21 cellular contexts compared by ENCODE assay signal in genomic region chr2:2827691-2828315, GRCh38.
"Had no signal": no experiment of that assay in that cellular context is flagged by ENCODE, and none has a peak within 500 bp of the region (broad histone marks: within the 10 kb centered on the region; RNA-seq: fewer than 3 reads in every experiment).

No MANE protein-coding gene starts in this region.

- H3K4me3 Mint-ChIP-seq: activated naive CD4-positive, alpha-beta T cell treated with anti-CD3 and anti-CD28 coated beads, Interleukin-2, amount 10 ng/mL, durations not matched to agents 7 days and 5 days; activated naive CD8-positive, alpha-beta T cell treated with anti-CD3 and anti-CD28 coated beads, Interleukin-2, amount 50 U/mL, for 24 hours; central memory CD8-positive, alpha-beta T cell; dendritic cell treated with granulocyte-macrophage colony-stimulating factor and Interleukin-4, amounts not matched to agents 40 ng/mL and 50 ng/mL, for 4 days; mesothelial cell of epicardium; natural killer cell treated with Interleukin-12 subunit alpha and Interleukin-12 subunit beta and Interleukin-15 and Interleukin-18, amount 100 ng/mL, for 72 hours; T-helper 1 cell treated with Interleukin-12 subunit alpha and Interleukin-12 subunit beta and Interleukin-4 antibody, amounts not matched to agents 30 μg/mL and 1 μg/mL, for 36 hours had no signal

- DNase-seq: activated effector memory CD4-positive, alpha-beta T cell treated with Interleukin-2 at 50 U/mL for 16 hours; activated naive CD4-positive, alpha-beta T cell treated with anti-CD3 and anti-CD28 coated beads, Interleukin-2, amount 10 ng/mL, durations not matched to agents 7 days and 5 days; activated naive CD8-positive, alpha-beta T cell treated with anti-CD3 and anti-CD28 coated beads, Interleukin-2, amount 50 U/mL, for 24 hours; activated T-cell treated with anti-CD3 and anti-CD28 coated beads, Interleukin-2, amount 50 U/mL, for 48 hours; brain microvascular endothelial cell; foreskin keratinocyte; glutamatergic neuron; left colon; stimulated activated CD4-positive, alpha-beta T cell treated with anti-CD3 and anti-CD28 coated beads, Interleukin-15, amount 100 ng/mL, for 24 hours; stimulated activated CD4-positive, alpha-beta T cell treated with anti-CD3 and anti-CD28 coated beads, Interleukin-2, amount 100 ng/mL, for 48 hours had no signal

- H3K27me3 Mint-ChIP-seq: activated naive CD4-positive, alpha-beta T cell treated with anti-CD3 and anti-CD28 coated beads, Interleukin-2, amount 10 ng/mL, durations not matched to agents 7 days and 5 days; central memory CD8-positive, alpha-beta T cell; dendritic cell treated with granulocyte-macrophage colony-stimulating factor and Interleukin-4, amounts not matched to agents 40 ng/mL and 50 ng/mL, for 4 days had no signal

- H3K27ac Mint-ChIP-seq: activated naive CD4-positive, alpha-beta T cell treated with anti-CD3 and anti-CD28 coated beads, Interleukin-2, amount 10 ng/mL, durations not matched to agents 7 days and 5 days; activated naive CD8-positive, alpha-beta T cell treated with anti-CD3 and anti-CD28 coated beads, Interleukin-2, amount 50 U/mL, for 24 hours; dendritic cell treated with granulocyte-macrophage colony-stimulating factor and Interleukin-4, amounts not matched to agents 40 ng/mL and 50 ng/mL, for 4 days; mesothelial cell of epicardium; natural killer cell treated with Interleukin-12 subunit alpha and Interleukin-12 subunit beta and Interleukin-15 and Interleukin-18, amount 100 ng/mL, for 72 hours; progenitor cell of endocrine pancreas; T-helper 1 cell treated with Interleukin-12 subunit alpha and Interleukin-12 subunit beta and Interleukin-4 antibody, amounts not matched to agents 30 μg/mL and 1 μg/mL, for 36 hours had no signal

- H3K27me3 ChIP-seq: brain microvascular endothelial cell, foreskin keratinocyte, SJSA1, upper lobe of left lung had no signal

- H3K36me3 ChIP-seq: brain microvascular endothelial cell, SJSA1, thoracic aorta, upper lobe of left lung had no signal

- ATAC-seq: activated naive CD8-positive, alpha-beta T cell treated with anti-CD3 and anti-CD28 coated beads, Interleukin-2, amount 50 U/mL, for 24 hours; foreskin keratinocyte; left colon; natural killer cell treated with Interleukin-12 subunit alpha and Interleukin-12 subunit beta and Interleukin-15 and Interleukin-18, amount 100 ng/mL, for 72 hours had no signal

- H3K36me3 Mint-ChIP-seq: activated naive CD4-positive, alpha-beta T cell treated with anti-CD3 and anti-CD28 coated beads, Interleukin-2, amount 10 ng/mL, durations not matched to agents 7 days and 5 days; mesothelial cell of epicardium; natural killer cell treated with Interleukin-12 subunit alpha and Interleukin-12 subunit beta and Interleukin-15 and Interleukin-18, amount 100 ng/mL, for 72 hours had no signal

- H3K4me1 Mint-ChIP-seq: activated naive CD4-positive, alpha-beta T cell treated with anti-CD3 and anti-CD28 coated beads, Interleukin-2, amount 10 ng/mL, durations not matched to agents 7 days and 5 days; activated naive CD8-positive, alpha-beta T cell treated with anti-CD3 and anti-CD28 coated beads, Interleukin-2, amount 50 U/mL, for 24 hours; central memory CD8-positive, alpha-beta T cell; mesothelial cell of epicardium had no signal

- H3K4me3 ChIP-seq: lung, SJSA1, skin epidermis, thoracic aorta, upper lobe of left lung had no signal

- H3K9me3 Mint-ChIP-seq: activated naive CD4-positive, alpha-beta T cell treated with anti-CD3 and anti-CD28 coated beads, Interleukin-2, amount 10 ng/mL, durations not matched to agents 7 days and 5 days; T-helper 1 cell treated with Interleukin-12 subunit alpha and Interleukin-12 subunit beta and Interleukin-4 antibody, amounts not matched to agents 30 μg/mL and 1 μg/mL, for 36 hours had no signal
